12 cellular contexts compared by ENCODE assay signal in the genomic region with DNA sequence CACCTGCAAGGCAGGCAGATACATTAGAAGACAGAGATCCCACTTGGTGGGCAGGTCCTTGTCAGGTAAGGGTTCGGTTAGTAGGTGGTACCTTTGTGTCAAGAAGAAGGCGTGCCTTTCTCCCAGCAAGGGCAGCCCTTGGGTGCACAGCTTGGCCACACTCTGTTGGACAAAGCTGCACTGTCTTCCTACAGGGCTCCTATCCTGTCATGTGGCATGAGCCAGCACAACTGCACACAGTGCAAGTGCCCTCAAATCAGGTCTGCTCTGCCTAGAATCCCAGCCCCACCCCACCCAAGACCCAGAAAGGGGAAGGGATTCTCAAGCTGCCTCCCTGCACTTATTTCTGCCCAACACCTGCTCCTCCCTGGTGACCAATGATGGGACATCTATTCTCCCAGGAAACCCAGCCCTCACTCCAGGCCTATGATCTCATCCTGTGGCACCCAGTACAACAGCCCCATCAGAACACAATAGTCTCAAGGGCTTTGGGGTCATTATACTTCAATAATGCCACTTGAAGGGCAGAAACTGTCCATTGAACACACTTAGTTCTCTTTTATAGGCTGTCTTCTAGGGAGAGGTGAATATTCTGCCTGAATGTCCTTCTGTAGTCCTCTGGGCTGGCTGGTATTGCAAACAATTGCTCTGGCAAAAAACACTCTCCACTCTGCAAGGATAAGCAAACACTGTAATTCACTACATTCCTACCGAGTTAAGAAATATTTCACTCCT. TPM values are rescaled to one million over a fixed set of nuclear protein-coding genes. Genes with fewer than 3 reads are reported as not detected.
A peak's percentile ranks its signal among the peaks of the same experiment; 100 is the strongest.
DNase-seq lines count a peak whose midpoint lies in the region; ATAC-seq lines count a peak whose summit lies in the region.
"Had no signal": no experiment of that assay in that cellular context is flagged by ENCODE, and none has a peak within 500 bp of the region (broad histone marks: within the 10 kb centered on the region; RNA-seq: fewer than 3 reads in every experiment).

No MANE protein-coding gene starts in this region.

- no peak overlapping the region for H3K27ac ChIP-seq in aorta (ENCODE audit: low read depth in 1 of 2, low read length in 2 of 2)

- 66 to 68% methylated on average over 3 of the region's 3 CpGs for WGBS in aorta, 2 donors

- no peaks in the 10 kb centered on the region for H3K27me3 ChIP-seq in aorta (ENCODE audit: control insufficient read depth in 1 of 2, insufficient read depth in 2 of 2, low read length in 1 of 2)

- peak; percentile 25 for ATAC-seq in Right ventricle myocardium superior (ENCODE audit: poor library complexity)
- no peak for ATAC-seq in Right ventricle myocardium inferior
- ATAC-seq in aorta (ENCODE audit: low FRiP score): peak; percentile 52
- ATAC-seq: natural killer cell, PC-3 had no signal

- H3K9me3 ChIP-seq in aorta (ENCODE audit: control insufficient read depth, low read length): no peaks in the 10 kb centered on the region

- intact Hi-C loops in Right ventricle myocardium superior (cut with DNase I): no loop called here
- intact Hi-C loops in Right ventricle myocardium inferior (cut with DNase I): no loop called here
- intact Hi-C loops in aorta (cut with DNase I): no loop called here

- in situ Hi-C loops in SK-MEL-5 (cut with HindIII; ENCODE audit: low pct_unique_long_range_greater_than_20kb, low sequenced_read_pairs): no loop called here

- no peak for DNase-seq in Right ventricle myocardium superior
- no peak for DNase-seq in Right ventricle myocardium inferior (ENCODE audit: missing footprints)
- DNase-seq in SK-MEL-5 (ENCODE audit: low read depth, low spot score): peak; percentile 87
- peak; percentile 49 for DNase-seq in islet precursor cell
- no peak for DNase-seq in aorta
- DNase-seq in Kasumi-1 (lab: John Stamatoyannopoulos, UW): no peak
- DNase-seq in EL: no peak
- no peak for DNase-seq in NCI-H2081 treated with DMSO at 0.1 percent for 48 hours (lab: John Stamatoyannopoulos, UW)
- DNase-seq: natural killer cell, NCI-H1048 had no signal

- H3K4me1 ChIP-seq in aorta (ENCODE audit: control insufficient read depth in 1 of 2, insufficient read depth in 2 of 2, low read length in 2 of 2): peaks cover 0 to 8% of the 10 kb centered on the region in 2 donors

- H3K4me3 ChIP-seq in aorta (ENCODE audit: low read length in 2 of 2): no peak overlapping the region

- H3K36me3 ChIP-seq in aorta (ENCODE audit: control insufficient read depth in 1 of 2, insufficient read depth in 2 of 2, low read length in 1 of 2): no peaks in the 10 kb centered on the region

RNA-seq across cellular contexts. Expression of a gene that starts 43.0 kb away (rescaled TPM):
- total RNA-seq in Right ventricle myocardium superior (17.5 TPM), Right ventricle myocardium inferior (15.8 TPM), aorta (1 to 10 TPM; 1.5 to 5.9 TPM)
- total RNA-seq in SK-MEL-5 (2014; rRNA removed; shearing (Covaris generic)): 33.2 and 35.2 TPM in 2 replicates
- 33.0 and 41.6 TPM in 2 replicates for polyA plus RNA-seq in SK-MEL-5 (2015; cell fraction: cytosol; rRNA removed)
- 11.0 and 15.4 TPM in 2 replicates for polyA plus RNA-seq in SK-MEL-5 (2015; cell fraction: nucleus; rRNA removed)
- under 1 TPM; 0.18 to 0.38 TPM for polyA plus RNA-seq in aorta

RNA-seq across cellular contexts. Expression of a gene that starts 43.7 kb away (rescaled TPM):
- total RNA-seq in Right ventricle myocardium superior (0.51 TPM), Right ventricle myocardium inferior (0.38 TPM), aorta (1 to 10 TPM; 4.3 to 5.5 TPM)
- not detected in 2 replicates for total RNA-seq in SK-MEL-5 (2014; rRNA removed; shearing (Covaris generic))
- not detected in 2 replicates for polyA plus RNA-seq in SK-MEL-5 (2015; cell fraction: cytosol; rRNA removed)
- polyA plus RNA-seq in SK-MEL-5 (2015; cell fraction: nucleus; rRNA removed): not detected in 2 replicates
- polyA plus RNA-seq in aorta: 10 to 100 TPM in 1 of 2 donors, under 1 TPM in 1; 0.74 to 12.0 TPM
- total RNA-seq: fibroblast of villous mesenchyme, PC-3 had no signal

Comparison
In these comparisons a context has a peak if more than half of its experiments do, and no peak if none do; other contexts are left out.
1. DNase-seq: peak in SK-MEL-5 (single experiment) and islet precursor cell (single experiment); none in Right ventricle myocardium superior (single experiment), Right ventricle myocardium inferior (single experiment), aorta (0 of 2), Kasumi-1 (0 of 2), EL (single experiment) and NCI-H2081 treated with DMSO at 0.1 percent for 48 hours (single experiment).